ENCODE assay signal across 8 cellular contexts in genomic region chr3:23805881-23806321, GRCh38. TPM values are rescaled to one million over a fixed set of nuclear protein-coding genes. Genes with fewer than 3 reads are reported as not detected.
DNase-seq lines count a peak whose midpoint lies in the region; ATAC-seq and TF ChIP-seq lines count a peak whose summit lies in the region.

Gene UBE2E1 (plus strand): TSS chr3:23805955. CDS start chr3:23807270, 1,315 bp downstream.

- H3K27ac Mint-ChIP-seq in CD8-positive, alpha-beta memory T cell = peak within 1 kb of the TSS; percentile 91 to 99 (median 94)

- peak within 1 kb of the TSS; percentile 95 for H3K23ac ChIP-seq in neuronal stem cell (ENCODE audit: low read depth, low read length, poor library complexity)

- peak within 1 kb of the TSS; percentile 99 for H3K18ac ChIP-seq in neuronal stem cell (ENCODE audit: low read length)

- peaks cover 33% of the 10 kb centered on the region for H3K4me1 ChIP-seq in CD8-positive, alpha-beta memory T cell (ENCODE audit: insufficient read depth, low read length)
- H3K4me1 ChIP-seq in SJCRH30 (peaks cover 6% of the 10 kb centered on the region; the same call in 1 of the 2 replicates), neuronal stem cell (ENCODE audit: control insufficient read depth in 2 of 2, insufficient read depth in 1 of 2, low read depth in 1 of 2, low read length in 2 of 2) (peaks cover 4 to 8% of the 10 kb centered on the region in 2 donors), thoracic aorta (ENCODE audit: control insufficient read depth in 1 of 2, low read depth in 2 of 2) (peaks cover 18 to 32% of the 10 kb centered on the region in 2 donors)

- no peak within 1 kb of the TSS for H2BK12ac ChIP-seq in neuronal stem cell (ENCODE audit: low read length)

- H3K9me3 Mint-ChIP-seq in CD8-positive, alpha-beta memory T cell = no peaks in the 10 kb centered on the region

- peak within 1 kb of the TSS; percentile 53 for H3K4me3 ChIP-seq in CD8-positive, alpha-beta memory T cell (ENCODE audit: low read length)
- H3K4me3 ChIP-seq in SJCRH30 (peak within 1 kb of the TSS; percentile 84), neuronal stem cell (ENCODE audit: low read length in 2 of 2) (peak within 1 kb of the TSS; percentile 71 to 98), thoracic aorta (peak within 1 kb of the TSS; percentile 99)

- no peaks in the 10 kb centered on the region for H3K27me3 Mint-ChIP-seq in CD8-positive, alpha-beta memory T cell

- H2AK5ac ChIP-seq in neuronal stem cell (ENCODE audit: low read depth, low read length) = peak within 1 kb of the TSS; percentile 77

- peaks cover 0 to 18% (median under 1%) of the 10 kb centered on the region in 3 donors for H3K36me3 Mint-ChIP-seq in CD8-positive, alpha-beta memory T cell

- H4K8ac ChIP-seq in neuronal stem cell (ENCODE audit: low read depth, low read length) = no peak within 1 kb of the TSS

- CTCF ChIA-PET in CD8-positive, alpha-beta memory T cell (lab: Charles Lee) = no interaction called here

- no CpG with 5 or more reads among the region's 51 CpGs for WGBS in neuronal stem cell (ENCODE audit: extremely low coverage in 2 of 2, insufficient read length in 2 of 2, insufficient replicate concordance in 1 of 2), 2 donors

- H2BK15ac ChIP-seq in neuronal stem cell (ENCODE audit: low read length) = peak within 1 kb of the TSS; percentile 94

- H3K36me3 ChIP-seq in CD8-positive, alpha-beta memory T cell (ENCODE audit: insufficient read depth, low read length) = no peaks in the 10 kb centered on the region
- H3K36me3 ChIP-seq in SJCRH30 (peaks cover 18% of the 10 kb centered on the region), neuronal stem cell (replicated peaks in 1 of 2; ENCODE audit: control insufficient read depth in 2 of 2, insufficient read depth in 2 of 2, low read length in 2 of 2) (peaks cover 0 to 34% of the 10 kb centered on the region in 2 donors), thoracic aorta (peaks cover 2% of the 10 kb centered on the region)

- peak within 1 kb of the TSS; percentile 72 for H3K4ac ChIP-seq in neuronal stem cell (ENCODE audit: low read length)

- no peaks in the 10 kb centered on the region for H3K9me3 ChIP-seq in CD8-positive, alpha-beta memory T cell (ENCODE audit: low read length)
- H3K9me3 ChIP-seq in SJCRH30 (replicated peaks) (no peaks in the 10 kb centered on the region), neuronal stem cell (replicated peaks in 1 of 2; ENCODE audit: control insufficient read depth in 2 of 2, insufficient read depth in 1 of 2, low read depth in 1 of 2, low read length in 2 of 2) (no peaks in the 10 kb centered on the region), thoracic aorta (no peaks in the 10 kb centered on the region)

- peak within 1 kb of the TSS; percentile 88 for H2AFZ ChIP-seq in neuronal stem cell (ENCODE audit: low read length)

- H3K4me1 Mint-ChIP-seq in CD8-positive, alpha-beta memory T cell = peaks cover 43 to 51% (median 46%) of the 10 kb centered on the region in 3 donors

- ATAC-seq in GM19372 (IDR thresholded peaks at IDR 0.05; ENCODE audit: low read depth, unreplicated experiment) (peak; percentile 62), HG03520 (IDR thresholded peaks at IDR 0.05; ENCODE audit: unreplicated experiment) (peak; percentile 71), thoracic aorta (ENCODE audit: insufficient number of reproducible peaks, low FRiP score, low read depth) (peak; percentile 37)

- H3K9ac ChIP-seq in neuronal stem cell (ENCODE audit: low read depth, low read length, poor library complexity) = peak within 1 kb of the TSS; percentile 98

- H2BK5ac ChIP-seq in neuronal stem cell (ENCODE audit: low read length) = peak within 1 kb of the TSS; percentile 87

- H4K91ac ChIP-seq in neuronal stem cell (ENCODE audit: low read depth, low read length, poor library complexity) = no peak within 1 kb of the TSS

- H3K27ac ChIP-seq in CD8-positive, alpha-beta memory T cell (ENCODE audit: low read depth, low read length) = peak within 1 kb of the TSS; percentile 61
- H3K27ac ChIP-seq in SJCRH30 = peak within 1 kb of the TSS; percentile 72
- H3K27ac ChIP-seq in neuronal stem cell (replicated peaks; ENCODE audit: low read length) = peak within 1 kb of the TSS; percentile 70
- H3K27ac ChIP-seq in thoracic aorta = peak within 1 kb of the TSS; percentile 60 to 61

- peak within 1 kb of the TSS; percentile 85 to 98 (median 96) for H3K4me3 Mint-ChIP-seq in CD8-positive, alpha-beta memory T cell

- H2BK120ac ChIP-seq in neuronal stem cell (ENCODE audit: low read depth, low read length) = no peak within 1 kb of the TSS

- no peaks in the 10 kb centered on the region for H3K27me3 ChIP-seq in CD8-positive, alpha-beta memory T cell (ENCODE audit: insufficient read depth, low read length, poor library complexity, severe bottlenecking)
- H3K27me3 ChIP-seq in SJCRH30 (no peaks in the 10 kb centered on the region), neuronal stem cell (ENCODE audit: control insufficient read depth in 3 of 3, insufficient read depth in 3 of 3, low read depth in 1 of 3, low read length in 3 of 3) (no peaks in the 10 kb centered on the region), thoracic aorta (replicated peaks; ENCODE audit: insufficient read depth) (no peaks in the 10 kb centered on the region)

- H3K14ac ChIP-seq in neuronal stem cell (ENCODE audit: low read length) = peak within 1 kb of the TSS; percentile 94

- POLR2A ChIA-PET in CD8-positive, alpha-beta memory T cell (lab: Charles Lee) = no interaction called here

- DNase-seq in CD8-positive, alpha-beta memory T cell = peak; percentile 65 to 89 (median 71)
- peak; percentile 81 to 85 for DNase-seq in SJCRH30
- DNase-seq in activated naive CD4-positive, alpha-beta T cell (lab: John Stamatoyannopoulos, UW) = peak; percentile 14 to 63 (median 36)
- peak; percentile 38 for DNase-seq in foreskin melanocyte
- peak; percentile 42 for DNase-seq in neuronal stem cell (ENCODE audit: low spot score)
- DNase-seq in thoracic aorta (ENCODE audit: low spot score) = no peak

- TF ChIP-seq CTCF in thoracic aorta (IDR thresholded peaks at IDR 0.05) = no peak

- H3K79me1 ChIP-seq in neuronal stem cell (ENCODE audit: low read depth, low read length) = peaks cover 5% of the 10 kb centered on the region

- H3K4me2 ChIP-seq in neuronal stem cell (ENCODE audit: insufficient read depth, low read length, poor library complexity, severe bottlenecking) = peak within 1 kb of the TSS; percentile 56

RNA-seq across cellular contexts. Expression of gene UBE2E1, which starts in this region (rescaled TPM):
- 10 to 100 TPM; 50.1 to 50.7 TPM for total RNA-seq in CD8-positive, alpha-beta memory T cell
- polyA plus RNA-seq in CD8-positive, alpha-beta memory T cell = 8.1 TPM
- total RNA-seq in SJCRH30 (2014; rRNA removed; shearing (Covaris generic)) = 169 and 182 TPM in 2 replicates
- 320 TPM for polyA plus RNA-seq in neuronal stem cell (2013, experiment 1 of 2)
- 317 TPM for polyA plus RNA-seq in neuronal stem cell (2013, experiment 2 of 2)
- 10 to 100 TPM; 41.2 to 53.3 TPM for total RNA-seq in thoracic aorta
